ENCODE assay signal across 9 cellular contexts in genomic region chr19:56765107-56765506, GRCh38.
DNase-seq lines count a peak whose midpoint lies in the region; ATAC-seq, FAIRE-seq and TF ChIP-seq lines count a peak whose summit lies in the region.
"Had no signal": no experiment of that assay in that cellular context is flagged by ENCODE, and none has a peak within 500 bp of the region (broad histone marks: within the 10 kb centered on the region; RNA-seq: fewer than 3 reads in every experiment).

No MANE protein-coding gene starts in this region.

- H3K4me3 ChIP-seq in rectal smooth muscle tissue (ENCODE audit: low read length), result peak overlapping the region; percentile 80

- H3K36me3 Mint-ChIP-seq in activated T-cell treated with anti-CD3 and anti-CD28 coated beads, Interleukin-2, amount 50 U/mL, for 72 hours (ENCODE audit: insufficient read depth in 2 of 2), result peaks cover 19 to 35% of the 10 kb centered on the region in 2 donors

- peaks cover 9% of the 10 kb centered on the region for H3K4me1 Mint-ChIP-seq in activated T-cell treated with anti-CD3 and anti-CD28 coated beads, Interleukin-2, amount 50 U/mL, for 72 hours (ENCODE audit: low read depth)

- H3K4me1 ChIP-seq in rectal smooth muscle tissue (ENCODE audit: control insufficient read depth, insufficient read depth, low read length), result peaks cover 3% of the 10 kb centered on the region

- no peaks in the 10 kb centered on the region for H3K36me3 ChIP-seq in rectal smooth muscle tissue (ENCODE audit: control insufficient read depth, insufficient read depth, low read length)

- H3K27ac Mint-ChIP-seq in activated T-cell treated with anti-CD3 and anti-CD28 coated beads, Interleukin-2, amount 50 U/mL, for 72 hours, result no peak overlapping the region

- ATAC-seq in activated T-cell treated with anti-CD3 and anti-CD28 coated beads, Interleukin-2, amount 50 U/mL, for 72 hours (replicated peaks in 1 of 2), result no peak
- peak; percentile 82 to 94 for ATAC-seq in left cardiac atrium
- ATAC-seq in GM18520 (IDR thresholded peaks at IDR 0.05; ENCODE audit: unreplicated experiment), result no peak
- no peak for ATAC-seq in GM21825 (IDR thresholded peaks at IDR 0.05; ENCODE audit: unreplicated experiment)

- no peak for FAIRE-seq in D721Med (lab: Jason Lieb, UNC)

- H3K9ac ChIP-seq in rectal smooth muscle tissue (ENCODE audit: low read length), result no peak overlapping the region

- no peaks in the 10 kb centered on the region for H3K27me3 Mint-ChIP-seq in activated T-cell treated with anti-CD3 and anti-CD28 coated beads, Interleukin-2, amount 50 U/mL, for 72 hours (ENCODE audit: low read depth)

- no peaks in the 10 kb centered on the region for H3K27me3 ChIP-seq in rectal smooth muscle tissue (ENCODE audit: control insufficient read depth, insufficient read depth, low read length)

- TF ChIP-seq CTCF in D721Med (IDR thresholded peaks at IDR 0.05; ENCODE audit: insufficient read depth, missing control alignments), result no peak

- peak overlapping the region; percentile 52 to 68 for H3K4me3 Mint-ChIP-seq in activated T-cell treated with anti-CD3 and anti-CD28 coated beads, Interleukin-2, amount 50 U/mL, for 72 hours

- peaks cover 20 to 24% of the 10 kb centered on the region in 2 donors for H3K9me3 Mint-ChIP-seq in activated T-cell treated with anti-CD3 and anti-CD28 coated beads, Interleukin-2, amount 50 U/mL, for 72 hours

- intact Hi-C loops in left cardiac atrium (cut with DNase I), result no loop called here

- DNase-seq in D721Med (ENCODE audit: insufficient read length, low spot score), result peak; percentile 51
- DNase-seq in activated T-cell treated with anti-CD3 and anti-CD28 coated beads, Interleukin-2, amount 50 U/mL, for 72 hours, result peak in 1 of 2 donors; percentile 15
- DNase-seq in left cardiac atrium, result peak; percentile 78
- DNase-seq in activated effector memory CD4-positive, alpha-beta T cell treated with anti-CD3 and anti-CD28 coated beads, Interleukin-2, amount 50 U/mL, for 16 hours, result no peak
- DNase-seq in NCI-H2171 treated with DMSO at 0.1 percent for 48 hours (lab: John Stamatoyannopoulos, UW), result no peak
- DNase-seq: Kasumi-1 had no signal

- no peak overlapping the region for H3K27ac ChIP-seq in rectal smooth muscle tissue (ENCODE audit: low read depth, low read length)

Comparison
In these comparisons a context has a peak if more than half of its experiments do, and no peak if none do; other contexts are left out.
1. DNase-seq: peak in D721Med (single experiment) and left cardiac atrium (single experiment); none in activated effector memory CD4-positive, alpha-beta T cell treated with anti-CD3 and anti-CD28 coated beads, Interleukin-2, amount 50 U/mL, for 16 hours (single experiment) and NCI-H2171 treated with DMSO at 0.1 percent for 48 hours (single experiment).
2. ATAC-seq: peak in left cardiac atrium (2 of 2); none in activated T-cell treated with anti-CD3 and anti-CD28 coated beads, Interleukin-2, amount 50 U/mL, for 72 hours (0 of 2), GM18520 (single experiment) and GM21825 (single experiment).